Comparison of ENCODE assay signal across 24 cellular contexts in genomic region chr4:156576946-156577345, GRCh38.
A peak's percentile ranks its signal among the peaks of the same experiment; 100 is the strongest.
DNase-seq lines count a peak whose midpoint lies in the region; ATAC-seq, FAIRE-seq and TF ChIP-seq lines count a peak whose summit lies in the region.
"Had no signal": no experiment of that assay in that cellular context is flagged by ENCODE, and none has a peak within 500 bp of the region (broad histone marks: within the 10 kb centered on the region; RNA-seq: fewer than 3 reads in every experiment).

No MANE protein-coding gene starts in this region.

- H4K20me1 ChIP-seq in GM23338 (replicated peaks; ENCODE audit: insufficient read depth): no peaks in the 10 kb centered on the region
- H4K20me1 ChIP-seq in endothelial cell of umbilical vein (replicated peaks; ENCODE audit: control insufficient read depth, extremely low read depth, insufficient read depth, low read length): no peaks in the 10 kb centered on the region
- H4K20me1 ChIP-seq in smooth muscle cell (ENCODE audit: low read depth): no peaks in the 10 kb centered on the region

- no peak for ATAC-seq in GM23338
- no peak for ATAC-seq in foreskin keratinocyte
- ATAC-seq in naive thymus-derived CD4-positive, alpha-beta T cell: no peak
- no peak for ATAC-seq in HG02852 (IDR thresholded peaks at IDR 0.05; ENCODE audit: unreplicated experiment)
- ATAC-seq: Panc1 had no signal

- TF ChIP-seq POLR2A in endothelial cell of umbilical vein (IDR thresholded peaks at IDR 0.05; ENCODE audit: low read depth, low read length): no peak

- no peaks in the 10 kb centered on the region for H3K4me1 ChIP-seq in GM23338 (ENCODE audit: insufficient read depth)
- peaks cover 21% of the 10 kb centered on the region for H3K4me1 ChIP-seq in adipocyte (ENCODE audit: control insufficient read depth, insufficient read depth, low read length)
- H3K4me1 ChIP-seq in endothelial cell of umbilical vein (ENCODE audit: control insufficient read depth, extremely low read depth, insufficient read depth, low read length): peaks cover 21% of the 10 kb centered on the region
- peaks cover 3% of the 10 kb centered on the region for H3K4me1 ChIP-seq in smooth muscle cell (ENCODE audit: low read depth)
- H3K4me1 ChIP-seq in foreskin keratinocyte: peaks cover 9% of the 10 kb centered on the region
- H3K4me1 ChIP-seq in naive thymus-derived CD4-positive, alpha-beta T cell (ENCODE audit: control insufficient read depth in 2 of 2, insufficient read depth in 2 of 2, low read length in 2 of 2): no peaks in the 10 kb centered on the region

- no TSS peak for BruUV-seq in endothelial cell of umbilical vein (replicated peaks; lab: Mats Ljungman, UMichigan)

- H3K4me3 ChIP-seq in GM23338 (no peak overlapping the region), adipocyte (ENCODE audit: low read length) (no peak overlapping the region), endothelial cell of umbilical vein (replicated peaks in 1 of 3; ENCODE audit: insufficient read depth in 1 of 3, low read depth in 1 of 3, low read length in 3 of 3) (no peak overlapping the region), smooth muscle cell (no peak overlapping the region)
- no peak overlapping the region for H3K4me3 ChIP-seq in naive thymus-derived CD4-positive, alpha-beta T cell (ENCODE audit: low read length)

- intact Hi-C loops in endothelial cell of umbilical vein (cut with micrococcal nuclease): no loop called here
- intact Hi-C loops in naive thymus-derived CD4-positive, alpha-beta T cell (cut with micrococcal nuclease): no loop called here

- H3K9ac ChIP-seq in adipocyte (ENCODE audit: low read length): no peak overlapping the region
- H3K9ac ChIP-seq in endothelial cell of umbilical vein (replicated peaks; ENCODE audit: extremely low read depth, insufficient read depth, low read length): no peak overlapping the region
- H3K9ac ChIP-seq in smooth muscle cell (ENCODE audit: low read depth): no peak overlapping the region

- H3K79me2 ChIP-seq in GM23338 (replicated peaks; ENCODE audit: insufficient read depth) (no peaks in the 10 kb centered on the region), endothelial cell of umbilical vein (ENCODE audit: control insufficient read depth, insufficient read depth, low read length) (no peaks in the 10 kb centered on the region), smooth muscle cell (ENCODE audit: low read depth) (no peaks in the 10 kb centered on the region)

- no peak overlapping the region for H3K27ac Mint-ChIP-seq in GM23338
- no peak overlapping the region for H3K27ac Mint-ChIP-seq in naive thymus-derived CD4-positive, alpha-beta T cell
- H3K27ac Mint-ChIP-seq: CD8-positive, alpha-beta memory T cell had no signal

- no peaks in the 10 kb centered on the region for H3K9me2 ChIP-seq in GM23338 (ENCODE audit: insufficient read depth)

- no peaks in the 10 kb centered on the region for H3K9me3 Mint-ChIP-seq in GM23338
- H3K9me3 Mint-ChIP-seq in naive thymus-derived CD4-positive, alpha-beta T cell: peaks cover 0 to 7% (median 0%) of the 10 kb centered on the region in 11 donors

- POLR2A ChIA-PET in endothelial cell of umbilical vein (lab: Charles Lee): no interaction called here
- POLR2A ChIA-PET in naive thymus-derived CD4-positive, alpha-beta T cell (lab: Charles Lee): no interaction called here

- TF ChIP-seq CTCF in GM23338 (conservative IDR thresholded peaks at IDR 0.05; ENCODE audit: low read depth in 2 of 2) (no peak), endothelial cell of umbilical vein (IDR thresholded peaks at IDR 0.05; ENCODE audit: extremely low read depth in 1 of 2, insufficient read depth in 1 of 2, low read depth in 1 of 2, low read length in 2 of 2) (no peak), smooth muscle cell (IDR thresholded peaks at IDR 0.05; ENCODE audit: borderline replicate concordance, insufficient read depth, poor library complexity, severe bottlenecking) (no peak), foreskin keratinocyte (conservative IDR thresholded peaks at IDR 0.05) (no peak)

- no peaks in the 10 kb centered on the region for H3K4me1 Mint-ChIP-seq in GM23338
- no peaks in the 10 kb centered on the region for H3K4me1 Mint-ChIP-seq in naive thymus-derived CD4-positive, alpha-beta T cell
- H3K4me1 Mint-ChIP-seq: CD8-positive, alpha-beta memory T cell had no signal

- CTCF ChIA-PET in endothelial cell of umbilical vein (lab: Charles Lee): no interaction called here
- CTCF ChIA-PET in naive thymus-derived CD4-positive, alpha-beta T cell (lab: Charles Lee): no interaction called here

- DNase-seq in GM23338 (ENCODE audit: low spot score) (no peak), adipocyte (ENCODE audit: low read depth) (peak; percentile 5), endothelial cell of umbilical vein (ENCODE audit: low read depth, low spot score) (no peak), smooth muscle cell (lab: John Stamatoyannopoulos, UW; ENCODE audit: unreplicated experiment) (no peak), foreskin keratinocyte (no peak)
- DNase-seq in naive thymus-derived CD4-positive, alpha-beta T cell: no peak
- DNase-seq: Calu3; CD8-positive, alpha-beta memory T cell; GDM1; Kasumi-1; MM.1S; NCI-H1048; NCI-H146; NCI-H2029; NCI-H2171; NCI-H345; NCI-H524; NCI-H774; NK-92 treated with Interleukin-12 subunit alpha and Interleukin-12 subunit beta, amount 100 ng/mL, for 24 hours; SIG-M5 had no signal

- H3K36me3 ChIP-seq in GM23338 (ENCODE audit: insufficient read depth) (no peaks in the 10 kb centered on the region), adipocyte (ENCODE audit: control insufficient read depth, insufficient read depth, low read length, severe bottlenecking) (no peaks in the 10 kb centered on the region), endothelial cell of umbilical vein (ENCODE audit: control insufficient read depth in 2 of 2, extremely low read depth in 1 of 2, insufficient read depth in 2 of 2, low read length in 2 of 2) (no peaks in the 10 kb centered on the region), smooth muscle cell (ENCODE audit: low read depth) (no peaks in the 10 kb centered on the region)
- no peaks in the 10 kb centered on the region for H3K36me3 ChIP-seq in naive thymus-derived CD4-positive, alpha-beta T cell (ENCODE audit: control insufficient read depth in 2 of 3, insufficient read depth in 3 of 3, low read length in 3 of 3)

- H3K27me3 Mint-ChIP-seq in GM23338 (ENCODE audit: insufficient read depth, low read depth, poor library complexity): peaks cover 3% of the 10 kb centered on the region
- H3K27me3 Mint-ChIP-seq in naive thymus-derived CD4-positive, alpha-beta T cell: no peaks in the 10 kb centered on the region
- H3K27me3 Mint-ChIP-seq: CD8-positive, alpha-beta memory T cell had no signal

- H3K9me3 ChIP-seq in adipocyte (ENCODE audit: control insufficient read depth, low read length) (no peaks in the 10 kb centered on the region), endothelial cell of umbilical vein (replicated peaks; ENCODE audit: control insufficient read depth, insufficient read depth, low read length) (no peaks in the 10 kb centered on the region), smooth muscle cell (replicated peaks; ENCODE audit: low read depth) (no peaks in the 10 kb centered on the region)
- H3K9me3 ChIP-seq in naive thymus-derived CD4-positive, alpha-beta T cell (ENCODE audit: control insufficient read depth in 2 of 3, low read length in 3 of 3): no peaks in the 10 kb centered on the region

- no peak overlapping the region for H3K4me3 Mint-ChIP-seq in GM23338
- no peak overlapping the region for H3K4me3 Mint-ChIP-seq in naive thymus-derived CD4-positive, alpha-beta T cell
- H3K4me3 Mint-ChIP-seq: CD8-positive, alpha-beta memory T cell had no signal

- H3K27me3 ChIP-seq in GM23338 (ENCODE audit: insufficient read depth) (no peaks in the 10 kb centered on the region), adipocyte (replicated peaks; ENCODE audit: control insufficient read depth, insufficient read depth, low read length) (no peaks in the 10 kb centered on the region), endothelial cell of umbilical vein (ENCODE audit: control insufficient read depth in 2 of 2, insufficient read depth in 2 of 2, low read length in 2 of 2) (no peaks in the 10 kb centered on the region), smooth muscle cell (ENCODE audit: low read depth) (no peaks in the 10 kb centered on the region), foreskin keratinocyte (no peaks in the 10 kb centered on the region)
- no peaks in the 10 kb centered on the region for H3K27me3 ChIP-seq in naive thymus-derived CD4-positive, alpha-beta T cell (ENCODE audit: control insufficient read depth in 2 of 2, insufficient read depth in 2 of 2, low read length in 2 of 2)

- H3F3A ChIP-seq in GM23338 (replicated peaks; ENCODE audit: low read depth) (no peaks in the 10 kb centered on the region), smooth muscle cell (ENCODE audit: low read depth) (peaks cover 6% of the 10 kb centered on the region)

- no peak overlapping the region for H3K27ac ChIP-seq in GM23338 (ENCODE audit: low read depth)
- H3K27ac ChIP-seq in endothelial cell of umbilical vein (ENCODE audit: insufficient read depth, low read depth, low read length): no peak overlapping the region
- no peak overlapping the region for H3K27ac ChIP-seq in smooth muscle cell (ENCODE audit: low read depth)
- H3K27ac ChIP-seq in foreskin keratinocyte: no peak overlapping the region
- H3K27ac ChIP-seq in naive thymus-derived CD4-positive, alpha-beta T cell (ENCODE audit: low read depth, low read length): no peak overlapping the region
- H3K27ac ChIP-seq: C4-2B had no signal

- dilution Hi-C loops in endothelial cell of umbilical vein (cut with MboI; ENCODE audit: extremely low pct_ligation_motif_present, low sequenced_read_pairs): no loop called here

- H2AFZ ChIP-seq in GM23338 (0 out of 2 replicates have a peak overlapping the region, but pooled peaks have one; percentile 6), endothelial cell of umbilical vein (ENCODE audit: low read depth, low read length) (peak overlapping the region; percentile 58), smooth muscle cell (ENCODE audit: low read depth) (peak overlapping the region; percentile 87)

- H3K4me2 ChIP-seq in GM23338: no peak overlapping the region
- H3K4me2 ChIP-seq in endothelial cell of umbilical vein (ENCODE audit: insufficient read depth, low read length): no peak overlapping the region
- no peak overlapping the region for H3K4me2 ChIP-seq in smooth muscle cell

- no peaks in the 10 kb centered on the region for H3K36me3 Mint-ChIP-seq in GM23338 (ENCODE audit: low read depth)
- H3K36me3 Mint-ChIP-seq in naive thymus-derived CD4-positive, alpha-beta T cell: no peaks in the 10 kb centered on the region
- H3K36me3 Mint-ChIP-seq: CD8-positive, alpha-beta memory T cell had no signal

- FAIRE-seq in endothelial cell of umbilical vein (lab: Jason Lieb, UNC): no peak
- FAIRE-seq: H54 had no signal

- 58% methylated on average over 2 of the region's 2 CpGs for WGBS in smooth muscle cell (ENCODE audit: low lambda C conversion rate)

- no peaks in the 10 kb centered on the region for H3K9me1 ChIP-seq in endothelial cell of umbilical vein (replicated peaks; ENCODE audit: control insufficient read depth, extremely low read depth, insufficient read depth, low read length)

TF ChIP-seq in GM23338, 12 proteins besides CTCF, POLR2A, EP300 and RAD21 (continues in another document):
- no peak for TF ChIP-seq ZNF331 (CRISPR knock-in tag; IDR thresholded peaks at IDR 0.05; ENCODE audit: low read depth)

TF ChIP-seq in endothelial cell of umbilical vein, 7 proteins besides CTCF, POLR2A, EP300 and RAD21 (continues in another document):
- no peak for TF ChIP-seq JUN (IDR thresholded peaks at IDR 0.05; ENCODE audit: borderline replicate concordance, insufficient read depth, insufficient read length, low read depth)

Comparison
In these comparisons a context has a peak if more than half of its experiments do, and no peak if none do; other contexts are left out.
1. H2AFZ ChIP-seq: peak in every context shown above with its lines; median percentile 87 in smooth muscle cell; 58 in endothelial cell of umbilical vein; 6 in GM23338.